ENCODE assay signal across 17 cellular contexts in genomic region chr15:72136170-72137051, GRCh38. TPM values are rescaled to one million over a fixed set of nuclear protein-coding genes. Genes with fewer than 3 reads are reported as not detected.
DNase-seq lines count a peak whose midpoint lies in the region; TF ChIP-seq lines count a peak whose summit lies in the region.
"Had no signal": no experiment of that assay in that cellular context is flagged by ENCODE, and none has a peak within 500 bp of the region (broad histone marks: within the 10 kb centered on the region; RNA-seq: fewer than 3 reads in every experiment).

No MANE protein-coding gene starts in this region.

- intact Hi-C loops in uterus (cut with DNase I; ENCODE audit: low total_unique reads) = no loop called here

- H3K4me3 ChIP-seq in uterus = no peak overlapping the region
- H3K4me3 ChIP-seq: BLaER1 treated with 17β-estradiol and CSF1 and Interleukin-3, amounts not matched to agents 10 nM and 100 nM; SK-N-MC; skin epidermis had no signal

- H3K4me1 ChIP-seq in uterus = no peaks in the 10 kb centered on the region
- H3K4me1 ChIP-seq: foreskin keratinocyte had no signal

- no peak for TF ChIP-seq POLR2A in uterus (IDR thresholded peaks at IDR 0.05)

- H3K9me3 ChIP-seq in uterus = no peaks in the 10 kb centered on the region
- H3K9me3 ChIP-seq: BLaER1 treated with 17β-estradiol and CSF1 and Interleukin-3, amounts not matched to agents 10 nM and 100 nM had no signal

- H3K27me3 ChIP-seq in uterus = no peaks in the 10 kb centered on the region
- H3K27me3 ChIP-seq: BLaER1 treated with 17β-estradiol and CSF1 and Interleukin-3, amounts not matched to agents 10 nM and 100 nM; foreskin keratinocyte had no signal

- H3K36me3 ChIP-seq in uterus = no peaks in the 10 kb centered on the region

- H3K27ac ChIP-seq in uterus = no peak overlapping the region
- H3K27ac ChIP-seq: BLaER1 treated with 17β-estradiol and CSF1 and Interleukin-3, amounts not matched to agents 10 nM and 100 nM; epithelial cell of prostate; foreskin keratinocyte; SK-N-MC; skin epidermis had no signal

- no peak for TF ChIP-seq CTCF in uterus (IDR thresholded peaks at IDR 0.05)

- peak; percentile 34 for DNase-seq in DMS 273 (lab: John Stamatoyannopoulos, UW; ENCODE audit: unreplicated experiment)
- no peak for DNase-seq in DMS 273 treated with DMSO at 0.1 percent for 48 hours (lab: John Stamatoyannopoulos, UW)
- peak; percentile 71 to 94 (median 78) for DNase-seq in NCI-H1417 (lab: John Stamatoyannopoulos, UW)
- peak; percentile 80 for DNase-seq in NCI-H345 treated with DMSO at 0.1 percent for 48 hours (lab: John Stamatoyannopoulos, UW; ENCODE audit: unreplicated experiment)
- DNase-seq in kidney tubule cell (ENCODE audit: low spot score) = peak; percentile 16
- DNase-seq in stimulated activated CD8-positive, alpha-beta memory T cell treated with anti-CD3 and anti-CD28 coated beads, Interleukin-4, amount 100 ng/mL, for 48 hours = no peak
- no peak for DNase-seq in uterus
- DNase-seq in superior temporal gyrus (ENCODE audit: extremely low spot score) = no peak
- DNase-seq: activated CD4-positive, CD25-positive, alpha-beta regulatory T cell treated with anti-CD3 and anti-CD28 coated beads, Interleukin-2, amount 50 U/mL, for 72 hours; dermis blood vessel endothelial cell; DMS53; foreskin keratinocyte; stimulated activated CD4-positive, alpha-beta T cell treated with anti-CD3 and anti-CD28 coated beads, Interleukin-4, amount 100 ng/mL, for 1 hour had no signal

RNA-seq across cellular contexts. Expression of gene SENP8, which starts 18.2 kb away (rescaled TPM):
- 1 to 10 TPM in 3 of 4 donors, under 1 TPM in 1; 0.77 to 5.6 (median 3.5) TPM for total RNA-seq in uterus

RNA-seq across cellular contexts. Expression of gene MYO9A, which starts 18.5 kb away (rescaled TPM):
- 100 to 1,000 TPM in 2 of 4 donors, 10 to 100 TPM in 2; 45.6 to 141 (median 90.0) TPM for total RNA-seq in uterus

Comparison
In these comparisons a context has a peak if more than half of its experiments do, and no peak if none do; other contexts are left out.
1. DNase-seq: peak in DMS 273 (single experiment), NCI-H1417 (3 of 3), NCI-H345 treated with DMSO at 0.1 percent for 48 hours (single experiment) and kidney tubule cell (single experiment); none in DMS 273 treated with DMSO at 0.1 percent for 48 hours (single experiment), stimulated activated CD8-positive, alpha-beta memory T cell treated with anti-CD3 and anti-CD28 coated beads, Interleukin-4, amount 100 ng/mL, for 48 hours (single experiment), uterus (0 of 2) and superior temporal gyrus (single experiment).